ENCODE assay signal across 29 cellular contexts in genomic region chr20:18397090-18397489, GRCh38.
DNase-seq lines count a peak whose midpoint lies in the region; ATAC-seq lines count a peak whose summit lies in the region.
"Had no signal": no experiment of that assay in that cellular context is flagged by ENCODE, and none has a peak within 500 bp of the region (broad histone marks: within the 10 kb centered on the region; RNA-seq: fewer than 3 reads in every experiment).

No MANE protein-coding gene starts in this region.

- no peaks in the 10 kb centered on the region for H3K27me3 Mint-ChIP-seq in stimulated activated naive B cell treated with anti-CD40 and anti-IgM and Interleukin-4, amounts not matched to agents 10 μg/mL and 1 μg/mL and 100 μg/mL, for 72 hours
- H3K27me3 Mint-ChIP-seq: activated naive CD8-positive, alpha-beta T cell treated with anti-CD3 and anti-CD28 coated beads, Interleukin-2, amount 50 U/mL, for 24 hours had no signal

- H3K4me1 Mint-ChIP-seq in stimulated activated naive B cell treated with anti-CD40 and anti-IgM and Interleukin-4, amounts not matched to agents 10 μg/mL and 1 μg/mL and 100 μg/mL, for 72 hours, result peaks cover 7 to 23% of the 10 kb centered on the region in 2 donors
- H3K4me1 Mint-ChIP-seq: activated naive CD8-positive, alpha-beta T cell treated with anti-CD3 and anti-CD28 coated beads, Interleukin-2, amount 50 U/mL, for 24 hours had no signal

- no peak overlapping the region for H3K4me3 Mint-ChIP-seq in stimulated activated naive B cell treated with anti-CD40 and anti-IgM and Interleukin-4, amounts not matched to agents 10 μg/mL and 1 μg/mL and 100 μg/mL, for 72 hours
- H3K4me3 Mint-ChIP-seq: activated naive CD8-positive, alpha-beta T cell treated with anti-CD3 and anti-CD28 coated beads, Interleukin-2, amount 50 U/mL, for 24 hours; neural progenitor cell; T-helper 1 cell treated with Interleukin-12 subunit alpha and Interleukin-12 subunit beta and Interleukin-4 antibody, amounts not matched to agents 30 μg/mL and 1 μg/mL, for 36 hours had no signal

- no peak overlapping the region for H3K27ac Mint-ChIP-seq in stimulated activated naive B cell treated with anti-CD40 and anti-IgM and Interleukin-4, amounts not matched to agents 10 μg/mL and 1 μg/mL and 100 μg/mL, for 72 hours
- H3K27ac Mint-ChIP-seq: activated naive CD8-positive, alpha-beta T cell treated with anti-CD3 and anti-CD28 coated beads, Interleukin-2, amount 50 U/mL, for 24 hours; neural progenitor cell; T-helper 1 cell treated with Interleukin-12 subunit alpha and Interleukin-12 subunit beta and Interleukin-4 antibody, amounts not matched to agents 30 μg/mL and 1 μg/mL, for 36 hours had no signal

- H3K36me3 Mint-ChIP-seq in stimulated activated naive B cell treated with anti-CD40 and anti-IgM and Interleukin-4, amounts not matched to agents 10 μg/mL and 1 μg/mL and 100 μg/mL, for 72 hours, result peaks cover 11 to 32% of the 10 kb centered on the region in 2 donors

- ATAC-seq in stimulated activated naive B cell treated with anti-CD40 and anti-IgM and Interleukin-4, amounts not matched to agents 10 μg/mL and 1 μg/mL and 100 μg/mL, for 72 hours (replicated peaks), result no peak
- no peak for ATAC-seq in esophagus mucosa
- ATAC-seq: activated CD4-positive, CD25-positive, alpha-beta regulatory T cell treated with anti-CD3 and anti-CD28 coated beads, Interleukin-2, amount 50 U/mL, for 24 hours; activated naive CD8-positive, alpha-beta T cell treated with anti-CD3 and anti-CD28 coated beads, Interleukin-2, amount 50 U/mL, for 24 hours; pancreas had no signal

- H3K9me3 Mint-ChIP-seq in stimulated activated naive B cell treated with anti-CD40 and anti-IgM and Interleukin-4, amounts not matched to agents 10 μg/mL and 1 μg/mL and 100 μg/mL, for 72 hours, result peaks cover 0 to 1% of the 10 kb centered on the region in 2 donors
- H3K9me3 Mint-ChIP-seq: activated naive CD8-positive, alpha-beta T cell treated with anti-CD3 and anti-CD28 coated beads, Interleukin-2, amount 50 U/mL, for 24 hours; neural progenitor cell; T-helper 1 cell treated with Interleukin-12 subunit alpha and Interleukin-12 subunit beta and Interleukin-4 antibody, amounts not matched to agents 30 μg/mL and 1 μg/mL, for 36 hours had no signal

- DNase-seq in SIG-M5 treated with dmso at 0.1 percent for 504 hours (lab: John Stamatoyannopoulos, UW; ENCODE audit: unreplicated experiment) (peak; percentile 66), SIG-M5 (lab: John Stamatoyannopoulos, UW) (no peak), amniotic epithelial cell (ENCODE audit: low read depth) (peak; percentile 23), left kidney (ENCODE audit: low read depth, low spot score) (peak; percentile 25), head of caudate nucleus (no peak), iPS-NIHi11 (ENCODE audit: low spot score) (no peak)
- DNase-seq in stimulated activated naive B cell treated with anti-CD40 and anti-IgM and Interleukin-4, amounts not matched to agents 10 μg/mL and 1 μg/mL and 100 μg/mL, for 72 hours, result no peak
- DNase-seq: activated CD4-positive, alpha-beta T cell treated with anti-CD3 and anti-CD28 coated beads, Interleukin-2, amount 50 U/mL, for 48 hours; activated naive CD4-positive, alpha-beta T cell; activated naive CD8-positive, alpha-beta T cell treated with anti-CD3 and anti-CD28 coated beads, Interleukin-2, amount 50 U/mL, for 24 hours; C1 segment of cervical spinal cord; COR-L47; esophagus squamous epithelium; islet precursor cell; KBM-7; left ventricle myocardium inferior; MM.1S; NCI-H1436 treated with DMSO at 0.1 percent for 48 hours; NCI-H2107; NCI-H748 treated with DMSO at 0.1 percent for 48 hours; pancreas; RPMI8226; stimulated activated CD8-positive, alpha-beta memory T cell treated with anti-CD3 and anti-CD28 coated beads, Interleukin-4, amount 100 ng/mL, for 48 hours; stomach; thyroid gland had no signal

- intact Hi-C loops in head of caudate nucleus (cut with DNase I), result no loop called here

Comparison
In these comparisons a context has a peak if more than half of its experiments do, and no peak if none do; other contexts are left out.
1. DNase-seq: peak in SIG-M5 treated with dmso at 0.1 percent for 504 hours (single experiment), amniotic epithelial cell (single experiment) and left kidney (single experiment); none in SIG-M5 (single experiment), stimulated activated naive B cell treated with anti-CD40 and anti-IgM and Interleukin-4, amounts not matched to agents 10 μg/mL and 1 μg/mL and 100 μg/mL, for 72 hours (single experiment), head of caudate nucleus (0 of 42) and iPS-NIHi11 (single experiment).